ENCODE assay signal across 20 cellular contexts in genomic region chr9:34560574-34561229, GRCh38. TPM values are rescaled to one million over a fixed set of nuclear protein-coding genes. Genes with fewer than 3 reads are reported as not detected.
DNase-seq lines count a peak whose midpoint lies in the region; ATAC-seq, FAIRE-seq and TF ChIP-seq lines count a peak whose summit lies in the region.
"Had no signal": no experiment of that assay in that cellular context is flagged by ENCODE, and none has a peak within 500 bp of the region (broad histone marks: within the 10 kb centered on the region; RNA-seq: fewer than 3 reads in every experiment).

No MANE protein-coding gene starts in this region.

- no peak overlapping the region for H3K4me3 ChIP-seq in A549
- no peak overlapping the region for H3K4me3 ChIP-seq in keratinocyte (ENCODE audit: control insufficient read depth in 2 of 3, extremely low read depth in 1 of 3, insufficient read depth in 2 of 3, low read depth in 1 of 3, low read length in 3 of 3)
- H3K4me3 ChIP-seq in osteoblast (ENCODE audit: insufficient read depth, low read length), result no peak overlapping the region
- H3K4me3 ChIP-seq: prostate gland had no signal

- no peak for DNase-seq in A549 (ENCODE audit: low read depth in 1 of 2, low spot score in 1 of 2)
- DNase-seq in keratinocyte (ENCODE audit: low read depth, low spot score), result no peak
- peak; percentile 45 for DNase-seq in osteoblast (ENCODE audit: insufficient read length, low spot score, missing footprints)
- DNase-seq in COLO668 (lab: John Stamatoyannopoulos, UW; ENCODE audit: unreplicated experiment), result no peak
- no peak for DNase-seq in GOT3 (lab: John Stamatoyannopoulos, UW)
- DNase-seq in HK-2 (ENCODE audit: unreplicated experiment), result no peak
- DNase-seq: ACHN; activated CD4-positive, alpha-beta T cell treated with anti-CD3 and anti-CD28 coated beads, Interleukin-2, amount 50 U/mL, for 4 hours; activated T-cell treated with anti-CD3 and anti-CD28 coated beads, Interleukin-2, amount 50 U/mL, for 1 hour; effector memory CD4-positive, alpha-beta T cell; NCI-H146; NCI-H82 had no signal

- no peak overlapping the region for H3K9ac ChIP-seq in keratinocyte (ENCODE audit: control insufficient read depth, extremely low read depth, insufficient read depth, low read length)

- TF ChIP-seq CTCF in A549 (IDR thresholded peaks at IDR 0.05) (no peak), brain (conservative IDR thresholded peaks at IDR 0.05) (no peak), keratinocyte (optimal IDR thresholded peaks at IDR 0.05 in 1 of 3, IDR thresholded peaks at IDR 0.05 in 1 of 3, conservative IDR thresholded peaks at IDR 0.05 in 1 of 3; ENCODE audit: extremely low read depth in 1 of 3, insufficient read depth in 2 of 3, low read length in 3 of 3) (no peak), osteoblast (IDR thresholded peaks at IDR 0.05; ENCODE audit: extremely low read depth, low read depth, low read length) (no peak)

- H3K4me1 ChIP-seq in A549, result peaks cover 11% of the 10 kb centered on the region
- H3K4me1 ChIP-seq in keratinocyte (ENCODE audit: control insufficient read depth, extremely low read depth, insufficient read depth, low read length), result peaks cover 30% of the 10 kb centered on the region
- H3K4me1 ChIP-seq in osteoblast (ENCODE audit: insufficient read depth, low read length), result no peaks in the 10 kb centered on the region
- H3K4me1 ChIP-seq: prostate gland had no signal

- no peaks in the 10 kb centered on the region for H3K9me1 ChIP-seq in keratinocyte (ENCODE audit: control insufficient read depth, extremely low read depth, insufficient read depth, low read length)

- peaks cover 59% of the 10 kb centered on the region for H3K36me3 Mint-ChIP-seq in brain
- H3K36me3 Mint-ChIP-seq: activated naive CD4-positive, alpha-beta T cell treated with anti-CD3 and anti-CD28 coated beads, Interleukin-2, amount 50 U/mL, for 24 hours had no signal

- no peaks in the 10 kb centered on the region for H3K9me3 ChIP-seq in A549
- H3K9me3 ChIP-seq in keratinocyte (ENCODE audit: control insufficient read depth, low read depth, low read length), result no peaks in the 10 kb centered on the region
- no peaks in the 10 kb centered on the region for H3K9me3 ChIP-seq in osteoblast (ENCODE audit: low read depth, low read length)
- H3K9me3 ChIP-seq: prostate gland had no signal

- H4K20me1 ChIP-seq in keratinocyte (ENCODE audit: control insufficient read depth, extremely low read depth, insufficient read depth, low read length), result peaks cover 10% of the 10 kb centered on the region
- H4K20me1 ChIP-seq in osteoblast (ENCODE audit: insufficient read depth, low read length), result no peaks in the 10 kb centered on the region

- CTCF ChIA-PET in A549 (lab: Yijun Ruan, JAX), result interaction anchor here (0.7 to 6.6 kb wide), 5 partner anchors 10 to 157 kb away, joined by 3 to 57 read pairs (median 7); no protein-coding TSS in a partner anchor

- 87% methylated on average over 21 of the region's 21 CpGs for WGBS in A549 (ENCODE audit: missing lambda C conversion rate)

- H2AFZ ChIP-seq in keratinocyte (ENCODE audit: control insufficient read depth, low read length), result no peak overlapping the region
- no peak overlapping the region for H2AFZ ChIP-seq in osteoblast (ENCODE audit: low read length)

- H3K36me3 ChIP-seq in keratinocyte (ENCODE audit: control insufficient read depth in 2 of 2, extremely low read depth in 1 of 2, insufficient read depth in 2 of 2, low read length in 2 of 2) (no peaks in the 10 kb centered on the region), osteoblast (ENCODE audit: insufficient read depth, low read length) (no peaks in the 10 kb centered on the region)
- H3K36me3 ChIP-seq: prostate gland had no signal

- no peaks in the 10 kb centered on the region for H3K9me3 Mint-ChIP-seq in brain
- H3K9me3 Mint-ChIP-seq: activated naive CD4-positive, alpha-beta T cell treated with anti-CD3 and anti-CD28 coated beads, Interleukin-2, amount 50 U/mL, for 24 hours; stimulated activated naive CD8-positive, alpha-beta T cell treated with anti-CD3 and anti-CD28 coated beads, Interleukin-15, Interleukin-2, amounts not matched to agents 100 ng/mL and 50 ng/mL, for 24 hours had no signal

- peaks cover 31% of the 10 kb centered on the region for H3K27me3 ChIP-seq in keratinocyte (ENCODE audit: control insufficient read depth, extremely low read depth, insufficient read depth, low read length)
- H3K27me3 ChIP-seq in osteoblast (ENCODE audit: insufficient read depth, low read length), result peaks cover 5% of the 10 kb centered on the region

- H3K4me2 ChIP-seq in A549 (0 out of 3 replicates have a peak overlapping the region, but pooled peaks have one; percentile 31), keratinocyte (ENCODE audit: control insufficient read depth, extremely low read depth, insufficient read depth, low read depth, low read length) (peak overlapping the region; percentile 19), osteoblast (ENCODE audit: insufficient read depth, low read length) (peak overlapping the region; percentile 37)

- TF ChIP-seq EP300 in A549 (IDR thresholded peaks at IDR 0.05), result no peak

- no peak for FAIRE-seq in A549 (lab: Jason Lieb, UNC)
- FAIRE-seq in keratinocyte (lab: Jason Lieb, UNC), result no peak
- FAIRE-seq: GM18507 had no signal

- H3K4me1 Mint-ChIP-seq in brain, result peaks cover 71% of the 10 kb centered on the region
- H3K4me1 Mint-ChIP-seq: activated naive CD4-positive, alpha-beta T cell treated with anti-CD3 and anti-CD28 coated beads, Interleukin-2, amount 50 U/mL, for 24 hours had no signal

- POLR2A ChIA-PET in A549 (lab: Yijun Ruan, JAX), result no interaction called here

- no peak for TF ChIP-seq POLR2A in A549 (IDR thresholded peaks at IDR 0.05; ENCODE audit: low read length)

- H3K27ac Mint-ChIP-seq in brain, result peak overlapping the region; percentile 89 to 98 (median 94)
- H3K27ac Mint-ChIP-seq: activated naive CD4-positive, alpha-beta T cell treated with anti-CD3 and anti-CD28 coated beads, Interleukin-2, amount 50 U/mL, for 24 hours; stimulated activated naive CD8-positive, alpha-beta T cell treated with anti-CD3 and anti-CD28 coated beads, Interleukin-15, Interleukin-2, amounts not matched to agents 100 ng/mL and 50 ng/mL, for 24 hours had no signal

- dilution Hi-C loops in keratinocyte (cut with MboI; ENCODE audit: extremely low pct_ligation_motif_present, low sequenced_read_pairs), result no loop called here

- H3K4me3 Mint-ChIP-seq in brain, result peak overlapping the region in 1 of 5 experiments; percentile 38
- H3K4me3 Mint-ChIP-seq: activated naive CD4-positive, alpha-beta T cell treated with anti-CD3 and anti-CD28 coated beads, Interleukin-2, amount 50 U/mL, for 24 hours; stimulated activated naive CD8-positive, alpha-beta T cell treated with anti-CD3 and anti-CD28 coated beads, Interleukin-15, Interleukin-2, amounts not matched to agents 100 ng/mL and 50 ng/mL, for 24 hours had no signal

- TF ChIP-seq RAD21 in A549 (conservative IDR thresholded peaks at IDR 0.05 in 1 of 2, IDR thresholded peaks at IDR 0.05 in 1 of 2), result no peak

- no peak overlapping the region for H3K27ac ChIP-seq in A549
- H3K27ac ChIP-seq in keratinocyte (ENCODE audit: control insufficient read depth, insufficient read depth, low read length), result no peak overlapping the region
- H3K27ac ChIP-seq in osteoblast (ENCODE audit: low read depth, low read length), result no peak overlapping the region
- H3K27ac ChIP-seq: prostate gland had no signal

- H3K79me2 ChIP-seq in keratinocyte (ENCODE audit: control insufficient read depth, insufficient read depth, low read length) (no peaks in the 10 kb centered on the region), osteoblast (ENCODE audit: insufficient read depth, low read length) (no peaks in the 10 kb centered on the region)

- peaks cover 2% of the 10 kb centered on the region for H3K27me3 Mint-ChIP-seq in brain

- ATAC-seq in A549 (peak in 1 of 2 experiments; percentile 15; a peak in 2 of 6 replicates), GM21529 (IDR thresholded peaks at IDR 0.05; ENCODE audit: unreplicated experiment) (no peak)

RNA-seq across cellular contexts. Expression of gene CNTFR, which starts 28.8 kb away (rescaled TPM):
- polyA plus RNA-seq in A549 (2011; rRNA removed) (not detected in 2 replicates), A549 (2017; fragmentation: RNase III; extraction: RNeasy Plus Mini Kit Qiagen cat#74134 plus additional on column Dnase treatment) (0.04 to 0.09 TPM in 2 of 3 replicates, not detected in the other), brain (ENCODE audit: insufficient read depth, low read depth, low replicate concordance) (92.8 TPM), keratinocyte (0.42 to 1.5 TPM (median 0.66 TPM) in 3 replicates)
- 0.04 and 0.11 TPM in 2 replicates for polyA plus RNA-seq in A549 (2012; cell fraction: cytosol; rRNA removed)
- 0.06 and 0.11 TPM in 2 replicates for polyA plus RNA-seq in A549 (2012; cell fraction: nucleus; rRNA removed)
- not detected in 2 replicates for polyA minus RNA-seq in A549 (2011; rRNA and poly(A)+ RNA removed)
- polyA plus RNA-seq in keratinocyte (2011; ENCODE audit: low read depth), result not detected
- 0.60 and 2.1 TPM in 2 replicates for polyA plus RNA-seq in keratinocyte (2011; cell fraction: cytosol; rRNA removed)
- polyA plus RNA-seq in keratinocyte (2011; cell fraction: nucleus; rRNA removed), result 1.9 and 4.1 TPM in 2 replicates
- 1.8 TPM in 1 of 2 replicates, not detected in the other for polyA plus RNA-seq in keratinocyte (2012; ENCODE audit: low replicate concordance)
- polyA minus RNA-seq in keratinocyte, result 0.76 to 2.2 TPM (median 1.0 TPM) in 3 replicates
- not detected for polyA minus RNA-seq in keratinocyte (2011; cell fraction: cytosol; rRNA and poly(A)+ RNA removed)
- polyA minus RNA-seq in keratinocyte (2011; cell fraction: nucleus; rRNA and poly(A)+ RNA removed), result 1.7 TPM in 2 replicates
- under 0.01 TPM in 1 of 2 replicates, not detected in the other for total RNA-seq in osteoblast
- total RNA-seq: MCF 10A, RPMI7951 had no signal

RNA-seq across cellular contexts. Expression of gene ENHO, which starts 37.9 kb away (rescaled TPM):
- polyA plus RNA-seq in A549 (2011; rRNA removed), result 0.28 and 0.32 TPM in 2 replicates
- 1.4 TPM in 2 replicates for polyA plus RNA-seq in A549 (2012; cell fraction: cytosol; rRNA removed)
- 1.3 and 1.4 TPM in 2 replicates for polyA plus RNA-seq in A549 (2012; cell fraction: nucleus; rRNA removed)
- polyA plus RNA-seq in A549 (2017; fragmentation: RNase III; extraction: RNeasy Plus Mini Kit Qiagen cat#74134 plus additional on column Dnase treatment), result 1.3 to 1.9 TPM (median 1.7 TPM) in 3 replicates
- 0.39 TPM in 1 of 2 replicates, not detected in the other for polyA minus RNA-seq in A549 (2011; rRNA and poly(A)+ RNA removed)
- polyA plus RNA-seq in brain (ENCODE audit: insufficient read depth, low read depth, low replicate concordance), result 211 TPM
- polyA plus RNA-seq in keratinocyte, result 0.06 TPM in 1 of 3 replicates, not detected in the others
- polyA plus RNA-seq in keratinocyte (2011; ENCODE audit: low read depth), result not detected
- polyA plus RNA-seq in keratinocyte (2011; cell fraction: cytosol; rRNA removed), result 0.06 TPM in 1 of 2 replicates, not detected in the other
- polyA plus RNA-seq in keratinocyte (2011; cell fraction: nucleus; rRNA removed), result not detected in 2 replicates
- polyA plus RNA-seq in keratinocyte (2012; ENCODE audit: low replicate concordance), result not detected in 2 replicates
- not detected in 3 replicates for polyA minus RNA-seq in keratinocyte
- polyA minus RNA-seq in keratinocyte (2011; cell fraction: cytosol; rRNA and poly(A)+ RNA removed), result not detected
- polyA minus RNA-seq in keratinocyte (2011; cell fraction: nucleus; rRNA and poly(A)+ RNA removed), result not detected in 2 replicates
- under 0.01 and 0.29 TPM in 2 replicates for total RNA-seq in osteoblast
- total RNA-seq: MCF 10A had no signal

RNA-seq across cellular contexts. Expression of gene RPP25L, which starts 51.2 kb away (rescaled TPM):
- 40.8 and 46.5 TPM in 2 replicates for polyA plus RNA-seq in A549 (2011; rRNA removed)
- 70.5 and 84.6 TPM in 2 replicates for polyA plus RNA-seq in A549 (2012; cell fraction: cytosol; rRNA removed)
- polyA plus RNA-seq in A549 (2012; cell fraction: nucleus; rRNA removed), result 66.5 and 75.1 TPM in 2 replicates
- polyA plus RNA-seq in A549 (2017; fragmentation: RNase III; extraction: RNeasy Plus Mini Kit Qiagen cat#74134 plus additional on column Dnase treatment), result 36.7 to 41.7 TPM (median 39.8 TPM) in 3 replicates
- polyA minus RNA-seq in A549 (2011; rRNA and poly(A)+ RNA removed), result 21.7 and 30.8 TPM in 2 replicates
- 30.9 TPM for polyA plus RNA-seq in brain (ENCODE audit: insufficient read depth, low read depth, low replicate concordance)
- 21.9 to 37.0 TPM (median 23.4 TPM) in 3 replicates for polyA plus RNA-seq in keratinocyte
- 11.6 TPM for polyA plus RNA-seq in keratinocyte (2011; ENCODE audit: low read depth)
- polyA plus RNA-seq in keratinocyte (2011; cell fraction: cytosol; rRNA removed), result 18.1 and 29.3 TPM in 2 replicates
- 16.7 and 21.0 TPM in 2 replicates for polyA plus RNA-seq in keratinocyte (2011; cell fraction: nucleus; rRNA removed)
- polyA plus RNA-seq in keratinocyte (2012; ENCODE audit: low replicate concordance), result 19.6 and 22.4 TPM in 2 replicates
- 6.8 to 13.4 TPM (median 10.4 TPM) in 3 replicates for polyA minus RNA-seq in keratinocyte
- polyA minus RNA-seq in keratinocyte (2011; cell fraction: cytosol; rRNA and poly(A)+ RNA removed), result 21.9 TPM
- polyA minus RNA-seq in keratinocyte (2011; cell fraction: nucleus; rRNA and poly(A)+ RNA removed), result 6.3 and 8.3 TPM in 2 replicates
- total RNA-seq in osteoblast, result 17.7 and 19.2 TPM in 2 replicates

RNA-seq across cellular contexts. Expression of gene DCTN3, which starts 59.6 kb away (rescaled TPM):
- polyA plus RNA-seq in A549 (2011; rRNA removed) (64.8 and 74.3 TPM in 2 replicates), A549 (2017; fragmentation: RNase III; extraction: RNeasy Plus Mini Kit Qiagen cat#74134 plus additional on column Dnase treatment) (92.9 to 97.4 TPM (median 96.3 TPM) in 3 replicates), brain (ENCODE audit: insufficient read depth, low read depth, low replicate concordance) (314 TPM), keratinocyte (71.0 to 129 TPM (median 106 TPM) in 3 replicates)
- 156 and 165 TPM in 2 replicates for polyA plus RNA-seq in A549 (2012; cell fraction: cytosol; rRNA removed)
- polyA plus RNA-seq in A549 (2012; cell fraction: nucleus; rRNA removed), result 97.1 and 103 TPM in 2 replicates
- 50.5 and 54.1 TPM in 2 replicates for polyA minus RNA-seq in A549 (2011; rRNA and poly(A)+ RNA removed)
- polyA plus RNA-seq in keratinocyte (2011; ENCODE audit: low read depth), result 13.1 TPM
- polyA plus RNA-seq in keratinocyte (2011; cell fraction: cytosol; rRNA removed), result 97.7 and 102 TPM in 2 replicates
- polyA plus RNA-seq in keratinocyte (2011; cell fraction: nucleus; rRNA removed), result 71.2 and 72.3 TPM in 2 replicates
- polyA plus RNA-seq in keratinocyte (2012; ENCODE audit: low replicate concordance), result 101 and 106 TPM in 2 replicates
- 50.8 to 68.0 TPM (median 51.7 TPM) in 3 replicates for polyA minus RNA-seq in keratinocyte
- 43.0 TPM for polyA minus RNA-seq in keratinocyte (2011; cell fraction: cytosol; rRNA and poly(A)+ RNA removed)
- 13.6 TPM in 2 replicates for polyA minus RNA-seq in keratinocyte (2011; cell fraction: nucleus; rRNA and poly(A)+ RNA removed)
- total RNA-seq in osteoblast, result 84.0 and 90.5 TPM in 2 replicates

Comparison
In these comparisons a context has a peak if more than half of its experiments do, and no peak if none do; other contexts are left out.
1. RNA of gene CNTFR, which starts 28.8 kb away (polyA plus RNA-seq): 92.8 TPM in brain (single experiment); 0.42 to 4.1 TPM in keratinocyte and 0.04 to 0.11 TPM in A549; every median in the first group is over 10 times any median in the second.
2. RNA of gene ENHO, which starts 37.9 kb away (polyA plus RNA-seq): 211 TPM in brain (single experiment); 0.28 to 1.9 TPM in A549 and 0.06 TPM in keratinocyte; every median in the first group is over 10 times any median in the second.
3. Peak in every context shown above with its lines, with median percentiles within 50 percentile points of each other: H3K4me2 ChIP-seq.